Comparison of ENCODE assay signal across 17 cellular contexts in genomic region chrX:13836575-13836974, GRCh38. TPM values are rescaled to one million over a fixed set of nuclear protein-coding genes. Genes with fewer than 3 reads are reported as not detected.
DNase-seq lines count a peak whose midpoint lies in the region; ATAC-seq, FAIRE-seq and TF ChIP-seq lines count a peak whose summit lies in the region.
"Had no signal": no experiment of that assay in that cellular context is flagged by ENCODE, and none has a peak within 500 bp of the region (broad histone marks: within the 10 kb centered on the region; RNA-seq: fewer than 3 reads in every experiment).

No MANE protein-coding gene starts in this region.

- H3K4me1 Mint-ChIP-seq in brain = peaks cover 66% of the 10 kb centered on the region
- H3K4me1 Mint-ChIP-seq: T-cell had no signal

- DNase-seq in hippocampal formation (lab: John Stamatoyannopoulos, UW) (no peak), HTR-8/SVneo (ENCODE audit: insufficient read length, low spot score) (no peak)
- DNase-seq: ACHN, MV-4-11, NCI-H187, NCI-H2227 treated with DMSO at 0.1 percent for 48 hours, NCI-H510A treated with DMSO at 0.1 percent for 48 hours, SHP77 treated with DMSO at 0.1 percent for 48 hours, SK-N-SH, T-cell had no signal

- H3K27ac Mint-ChIP-seq in brain = peak overlapping the region; percentile 82 to 97 (median 95)
- H3K27ac Mint-ChIP-seq: T-cell had no signal

- H3K27ac ChIP-seq in HUES64 (ENCODE audit: low read depth, low read length) = peak overlapping the region; percentile 71
- no peak overlapping the region for H3K27ac ChIP-seq in iPS-18a (ENCODE audit: low read length)
- peak overlapping the region; percentile 70 for H3K27ac ChIP-seq in temporal lobe (ENCODE audit: low read depth, low read length)
- H3K27ac ChIP-seq: C4-2B had no signal

- WGBS in HUES64 = 59% methylated on average over 6 of the region's 6 CpGs

- no peak for ATAC-seq in GM21423 (IDR thresholded peaks at IDR 0.05; ENCODE audit: unreplicated experiment)
- ATAC-seq: K562, T-cell had no signal

- FAIRE-seq in HTR-8/SVneo (lab: Jason Lieb, UNC) = no peak
- FAIRE-seq: K562 had no signal

- H3K9me3 ChIP-seq in HUES64 (ENCODE audit: insufficient read depth, low read depth, low read length) = no peaks in the 10 kb centered on the region
- H3K9me3 ChIP-seq in iPS-18a (ENCODE audit: control insufficient read depth, low read depth, low read length) = no peaks in the 10 kb centered on the region
- H3K9me3 ChIP-seq: SK-N-SH had no signal

- H3K27me3 Mint-ChIP-seq in brain = no peaks in the 10 kb centered on the region

- H3K9ac ChIP-seq in HUES64 (ENCODE audit: low read depth, low read length) = no peak overlapping the region
- peak overlapping the region; percentile 26 for H3K9ac ChIP-seq in iPS-18a (ENCODE audit: low read length)
- H3K9ac ChIP-seq: SK-N-SH had no signal

- no peaks in the 10 kb centered on the region for H3K9me3 Mint-ChIP-seq in brain
- H3K9me3 Mint-ChIP-seq: T-cell had no signal

- no peaks in the 10 kb centered on the region for H3K36me3 ChIP-seq in HUES64 (ENCODE audit: insufficient read depth, low read length)
- H3K36me3 ChIP-seq in iPS-18a (ENCODE audit: control insufficient read depth, low read depth, low read length) = no peaks in the 10 kb centered on the region

- H3K4me3 ChIP-seq in HUES64 (ENCODE audit: low read length) (no peak overlapping the region), iPS-18a (ENCODE audit: low read length) (peak overlapping the region; percentile 23)
- H3K4me3 ChIP-seq: K562 had no signal

- H3K4me1 ChIP-seq in HUES64 (ENCODE audit: insufficient read depth, low read length) = peaks cover 31% of the 10 kb centered on the region
- peaks cover 40% of the 10 kb centered on the region for H3K4me1 ChIP-seq in iPS-18a (ENCODE audit: control insufficient read depth, low read depth, low read length)

- H3K4me3 Mint-ChIP-seq in brain = peak overlapping the region in 4 of 5 experiments; percentile 67 to 75 (median 71)
- H3K4me3 Mint-ChIP-seq: T-cell had no signal

- H3K27me3 ChIP-seq in HUES64 (ENCODE audit: insufficient read depth, low read length) (no peaks in the 10 kb centered on the region), iPS-18a (ENCODE audit: control insufficient read depth, insufficient read depth, low read length) (no peaks in the 10 kb centered on the region)

- no peak for TF ChIP-seq CTCF in brain (conservative IDR thresholded peaks at IDR 0.05)

- no peaks in the 10 kb centered on the region for H3K36me3 Mint-ChIP-seq in brain
- H3K36me3 Mint-ChIP-seq: T-cell had no signal

RNA-seq across cellular contexts. Expression of gene GPM6B, which starts 19.7 kb away (rescaled TPM):
- 54.2 TPM for polyA plus RNA-seq in HUES64 (2013, experiment 1 of 2)
- polyA plus RNA-seq in HUES64 (2013, experiment 2 of 2) = 59.3 TPM
- polyA plus RNA-seq in brain (ENCODE audit: insufficient read depth, low read depth, low replicate concordance) = 228 TPM
- 323 TPM for total RNA-seq in temporal lobe
- total RNA-seq: K562 had no signal
